In the genomic region with DNA sequence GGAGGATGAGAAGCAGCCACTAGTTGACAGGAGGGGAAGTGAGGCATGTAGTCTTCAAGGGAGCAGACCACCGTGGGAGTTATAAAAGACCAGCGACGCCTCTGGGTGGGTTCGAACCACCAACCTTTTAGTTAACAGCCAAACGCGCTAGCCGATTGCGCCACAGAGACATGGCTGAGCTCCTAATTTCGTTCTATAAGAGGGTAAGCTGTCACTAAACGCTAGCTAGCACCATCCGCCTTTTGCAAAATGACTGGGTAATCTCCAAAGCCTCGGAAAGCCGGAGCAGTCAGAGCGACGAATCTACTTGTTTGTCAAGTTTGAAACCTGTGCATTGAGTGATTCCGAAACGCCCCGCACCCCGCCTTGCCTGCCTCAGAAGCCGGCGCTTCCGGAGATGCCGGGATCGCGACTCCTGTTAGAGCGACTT, we compare ENCODE assay signal across 8 cellular contexts. TPM values are rescaled to one million over a fixed set of nuclear protein-coding genes. Genes with fewer than 3 reads are reported as not detected.
DNase-seq lines count a peak whose midpoint lies in the region; ATAC-seq and FAIRE-seq lines count a peak whose summit lies in the region.
"Not testable (repeated sequence)": the region's sequence is repeated elsewhere in the genome, so short reads cannot be mapped to it uniquely, and the experiment has no call there.

No MANE protein-coding gene starts in this region.

- peak overlapping the region; percentile 70 to 73 for H3K4me3 Mint-ChIP-seq in stimulated activated naive CD8-positive, alpha-beta T cell treated with anti-CD3 and anti-CD28 coated beads, Interleukin-15, amount 100 ng/mL, for 72 hours

- H3K27me3 Mint-ChIP-seq in stimulated activated naive CD8-positive, alpha-beta T cell treated with anti-CD3 and anti-CD28 coated beads, Interleukin-15, amount 100 ng/mL, for 72 hours: not testable (repeated sequence)

- not testable (repeated sequence) for H3K9me3 ChIP-seq in small intestine (ENCODE audit: control insufficient read depth, low read depth)

- 8 to 14% (median 10%) methylated on average over 26 of the region's 26 CpGs for WGBS in small intestine, 3 donors

- H3K4me1 Mint-ChIP-seq in stimulated activated naive CD8-positive, alpha-beta T cell treated with anti-CD3 and anti-CD28 coated beads, Interleukin-15, amount 100 ng/mL, for 72 hours: not testable (repeated sequence)

- H3K9me3 Mint-ChIP-seq in stimulated activated naive CD8-positive, alpha-beta T cell treated with anti-CD3 and anti-CD28 coated beads, Interleukin-15, amount 100 ng/mL, for 72 hours: not testable (repeated sequence)

- H3K4me3 ChIP-seq in small intestine (ENCODE audit: low read depth in 1 of 2, low read length in 2 of 2): not testable (repeated sequence)

- H3K27me3 ChIP-seq in small intestine (ENCODE audit: control insufficient read depth in 2 of 2, insufficient read depth in 2 of 2, low read length in 2 of 2): not testable (repeated sequence)

- H3K27ac Mint-ChIP-seq in stimulated activated naive CD8-positive, alpha-beta T cell treated with anti-CD3 and anti-CD28 coated beads, Interleukin-15, amount 100 ng/mL, for 72 hours: peak overlapping the region; percentile 72 to 98

- not testable (repeated sequence) for H3K4me1 ChIP-seq in small intestine (ENCODE audit: control insufficient read depth in 2 of 2, insufficient read depth in 1 of 2, low read depth in 1 of 2, low read length in 1 of 2)

- not testable (repeated sequence) for H3K36me3 ChIP-seq in small intestine (ENCODE audit: control insufficient read depth in 2 of 2, insufficient read depth in 2 of 2, low read length in 2 of 2)

- peak; percentile 73 for DNase-seq in ELF-1 (ENCODE audit: low read depth, low spot score)
- peak; percentile 71 for DNase-seq in NCI-H146 (lab: John Stamatoyannopoulos, UW)
- DNase-seq in activated CD4-positive, CD25-positive, alpha-beta regulatory T cell treated with anti-CD3 and anti-CD28 coated beads, Interleukin-2, amount 50 U/mL, for 72 hours: peak; percentile 42
- peak; percentile 50 for DNase-seq in activated naive CD4-positive, alpha-beta T cell treated with Interleukin-2 at 50 U/mL for 16 hours
- peak; percentile 45 for DNase-seq in left kidney (ENCODE audit: low read depth, low spot score)
- peak; percentile 17 for DNase-seq in small intestine
- peak; percentile 55 to 72 for DNase-seq in stimulated activated naive CD8-positive, alpha-beta T cell treated with anti-CD3 and anti-CD28 coated beads, Interleukin-15, amount 100 ng/mL, for 72 hours

- not testable (repeated sequence) for H3K27ac ChIP-seq in small intestine (ENCODE audit: low read depth in 1 of 2, low read length in 1 of 2)

- not testable (repeated sequence) for FAIRE-seq in small intestine (lab: Jason Lieb, UNC)

- ATAC-seq in esophagus mucosa: peak; percentile 88
- ATAC-seq in stimulated activated naive CD8-positive, alpha-beta T cell treated with anti-CD3 and anti-CD28 coated beads, Interleukin-15, amount 100 ng/mL, for 72 hours: peak; percentile 87

RNA-seq across cellular contexts. Expression of a gene that starts 42.3 kb away (rescaled TPM):
- 0.40 TPM for total RNA-seq in esophagus mucosa
- 1 to 10 TPM in 2 of 3 donors, not detected in 1; 1.9 to 4.5 TPM for polyA plus RNA-seq in small intestine

Comparison
In these comparisons a context has a peak if more than half of its experiments do, and no peak if none do; other contexts are left out.
1. DNase-seq: peak in every context shown above with its lines; median percentile 73 in ELF-1; 71 in NCI-H146; 64 in stimulated activated naive CD8-positive, alpha-beta T cell treated with anti-CD3 and anti-CD28 coated beads, Interleukin-15, amount 100 ng/mL, for 72 hours; 50 in activated naive CD4-positive, alpha-beta T cell treated with Interleukin-2 at 50 U/mL for 16 hours; 45 in left kidney; 42 in activated CD4-positive, CD25-positive, alpha-beta regulatory T cell treated with anti-CD3 and anti-CD28 coated beads, Interleukin-2, amount 50 U/mL, for 72 hours; 17 in small intestine.